ENCODE assay signal across 9 cellular contexts in the genomic region with DNA sequence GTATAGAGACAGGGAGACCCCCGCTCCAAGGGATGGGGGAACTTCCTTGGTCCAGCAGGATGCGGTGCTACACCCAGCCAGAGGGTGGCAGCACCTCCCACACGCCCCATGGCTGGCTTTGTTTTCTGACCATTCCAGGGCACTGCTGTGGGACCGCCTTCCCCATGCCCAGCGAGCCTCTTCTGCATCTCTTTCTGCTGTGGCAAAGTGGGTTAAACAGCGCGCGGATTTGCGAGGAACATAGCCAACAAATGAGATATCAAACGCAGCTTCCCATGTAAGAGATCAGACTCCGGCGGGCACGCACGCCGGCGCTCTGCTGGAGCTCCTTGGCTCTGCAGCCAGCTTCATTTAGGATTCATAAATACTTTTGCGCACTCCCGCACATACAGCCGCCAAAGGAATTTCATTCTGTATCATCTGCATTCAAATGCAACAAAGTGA.
DNase-seq lines count a peak whose midpoint lies in the region; TF ChIP-seq lines count a peak whose summit lies in the region.
"Had no signal": no experiment of that assay in that cellular context is flagged by ENCODE, and none has a peak within 500 bp of the region (broad histone marks: within the 10 kb centered on the region; RNA-seq: fewer than 3 reads in every experiment).

No MANE protein-coding gene starts in this region.

- no peaks in the 10 kb centered on the region for H3K9me3 ChIP-seq in OCI-LY7 (ENCODE audit: low read length)
- no peaks in the 10 kb centered on the region for H3K9me3 ChIP-seq in left ventricle myocardium inferior (replicated peaks)
- H3K9me3 ChIP-seq in tibial nerve = no peaks in the 10 kb centered on the region

- POLR2A ChIA-PET in OCI-LY7 (lab: Charles Lee) = no interaction called here

- H3K27ac ChIP-seq in OCI-LY7 (ENCODE audit: low read depth, low read length, poor library complexity, severe bottlenecking) (no peak overlapping the region), left ventricle myocardium inferior (replicated peaks) (no peak overlapping the region), tibial nerve (no peak overlapping the region)

- H3K36me3 ChIP-seq in OCI-LY7 (ENCODE audit: insufficient read depth, low read length) (no peaks in the 10 kb centered on the region), left ventricle myocardium inferior (no peaks in the 10 kb centered on the region), tibial nerve (no peaks in the 10 kb centered on the region)

- H2AFZ ChIP-seq in OCI-LY7 (ENCODE audit: low read length) = no peak overlapping the region

- peak; percentile 78 for TF ChIP-seq CTCF in OCI-LY7 (conservative IDR thresholded peaks at IDR 0.05; ENCODE audit: low read length)
- TF ChIP-seq CTCF in left ventricle myocardium inferior (IDR thresholded peaks at IDR 0.05; ENCODE audit: borderline replicate concordance) = peak; percentile 82
- peak; percentile 23 to 69 (median 47) for TF ChIP-seq CTCF in tibial nerve (IDR thresholded peaks at IDR 0.05)

- no peaks in the 10 kb centered on the region for H3K79me2 ChIP-seq in OCI-LY7 (ENCODE audit: insufficient read depth, low read depth, low read length)

- 47 to 55% methylated on average over 19 of the region's 19 CpGs for WGBS in tibial nerve, 2 donors

- TF ChIP-seq POLR2A in tibial nerve (IDR thresholded peaks at IDR 0.05) = no peak

- DNase-seq in NCI-H748 (lab: John Stamatoyannopoulos, UW; ENCODE audit: unreplicated experiment) (peak; percentile 38), NCI-H748 treated with DMSO at 0.1 percent for 48 hours (lab: John Stamatoyannopoulos, UW) (no peak), OCI-LY7 (ENCODE audit: low spot score) (peak; percentile 22), left ventricle myocardium inferior (no peak), tibial nerve (ENCODE audit: low spot score in 2 of 2) (no peak), cortex of kidney (lab: John Stamatoyannopoulos, UW) (no peak), GM19240 (ENCODE audit: insufficient read length, low spot score) (no peak)
- no peak for DNase-seq in activated CD4-positive, alpha-beta T cell treated with anti-CD3 and anti-CD28 coated beads, Interleukin-2, amount 50 U/mL, for 1 hour
- DNase-seq: CD4-positive, CD25-positive, alpha-beta regulatory T cell had no signal

- no TSS peak for BruUV-seq in OCI-LY7 (replicated peaks; lab: Mats Ljungman, UMichigan)

- no peaks in the 10 kb centered on the region for H4K20me1 ChIP-seq in OCI-LY7 (ENCODE audit: insufficient read depth, low read length)

- H3K27me3 ChIP-seq in left ventricle myocardium inferior (ENCODE audit: low read depth) (peaks cover 29% of the 10 kb centered on the region), tibial nerve (no peaks in the 10 kb centered on the region)

- H3K4me3 ChIP-seq in OCI-LY7 (ENCODE audit: low read depth, low read length, poor library complexity, severe bottlenecking) (no peak overlapping the region), left ventricle myocardium inferior (peak overlapping the region; percentile 44), tibial nerve (no peak overlapping the region)

- intact Hi-C loops in OCI-LY7 (cut with micrococcal nuclease; ENCODE audit: unreplicated experiment) = no loop called here
- intact Hi-C loops in left ventricle myocardium inferior (cut with micrococcal nuclease) = no loop called here

- CTCF ChIA-PET in OCI-LY7 (lab: Charles Lee; ENCODE audit: unreplicated experiment) = no interaction called here

- no peak overlapping the region for H3K4me2 ChIP-seq in OCI-LY7 (ENCODE audit: low read length)

- H3K4me1 ChIP-seq in OCI-LY7 (ENCODE audit: insufficient read depth, low read length, poor library complexity, severe bottlenecking) (no peaks in the 10 kb centered on the region), left ventricle myocardium inferior (no peaks in the 10 kb centered on the region), tibial nerve (no peaks in the 10 kb centered on the region)

- H3K9me2 ChIP-seq in OCI-LY7 (ENCODE audit: insufficient read depth, low read length) = no peaks in the 10 kb centered on the region

- TF ChIP-seq EP300 in tibial nerve (IDR thresholded peaks at IDR 0.05) = no peak

Comparison
In these comparisons a context has a peak if more than half of its experiments do, and no peak if none do; other contexts are left out.
1. DNase-seq: peak in NCI-H748 (single experiment) and OCI-LY7 (single experiment); none in NCI-H748 treated with DMSO at 0.1 percent for 48 hours (single experiment), left ventricle myocardium inferior (single experiment), tibial nerve (0 of 2), cortex of kidney (single experiment), GM19240 (single experiment) and activated CD4-positive, alpha-beta T cell treated with anti-CD3 and anti-CD28 coated beads, Interleukin-2, amount 50 U/mL, for 1 hour (single experiment).
2. Peak in every context shown above with its lines, with median percentiles within 50 percentile points of each other: CTCF ChIP-seq.